Comparison of ENCODE assay signal across 12 cellular contexts in the genomic region with DNA sequence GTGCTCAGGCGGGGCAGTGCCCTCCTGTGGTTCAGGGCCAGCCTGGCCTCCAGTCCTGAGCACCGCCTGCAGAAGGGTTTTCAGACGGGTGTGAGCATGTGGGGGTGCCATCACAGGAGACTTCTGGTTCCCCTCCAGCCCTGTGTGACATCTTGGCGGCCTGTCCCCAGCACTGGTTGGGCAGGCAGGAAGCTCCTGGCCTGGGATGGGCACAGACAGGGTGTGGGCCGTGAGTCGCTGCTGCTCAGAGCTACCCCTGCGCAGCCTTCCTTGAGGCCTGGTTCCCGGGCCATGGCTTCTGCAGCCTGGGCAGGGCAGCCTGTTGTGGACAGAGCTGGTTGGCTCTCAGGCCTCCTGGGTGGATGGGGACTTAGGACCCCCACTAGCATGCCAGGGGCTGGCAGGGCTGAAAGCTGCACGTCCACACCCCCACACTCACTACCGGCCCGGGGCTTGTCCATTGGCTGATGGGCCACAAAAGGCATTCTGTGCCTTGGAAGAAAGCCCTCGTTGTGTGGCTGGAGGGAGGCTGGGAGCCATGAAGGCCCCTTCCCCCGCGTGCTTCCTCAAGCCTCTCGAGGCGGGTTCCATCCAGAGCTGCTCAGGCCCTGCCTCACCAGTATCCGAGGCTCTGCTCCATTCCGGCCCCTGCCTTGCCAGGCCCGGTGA. TPM values are rescaled to one million over a fixed set of nuclear protein-coding genes. Genes with fewer than 3 reads are reported as not detected.
DNase-seq lines count a peak whose midpoint lies in the region; ATAC-seq and TF ChIP-seq lines count a peak whose summit lies in the region.
"Had no signal": no experiment of that assay in that cellular context is flagged by ENCODE, and none has a peak within 500 bp of the region (broad histone marks: within the 10 kb centered on the region; RNA-seq: fewer than 3 reads in every experiment).

No MANE protein-coding gene starts in this region.

- ATAC-seq in upper lobe of right lung = peak; percentile 37
- ATAC-seq in GM21515 (IDR thresholded peaks at IDR 0.05; ENCODE audit: unreplicated experiment) = no peak
- ATAC-seq: activated CD8-positive, alpha-beta memory T cell treated with anti-CD3 and anti-CD28 coated beads, Interleukin-2, amount 10 ng/mL, durations not matched to agents 7 days and 5 days; body of pancreas had no signal

- no TSS peak for BruUV-seq in MCF 10A (replicated peaks; lab: Mats Ljungman, UMichigan)

- peaks cover 23% of the 10 kb centered on the region for H3K36me3 Mint-ChIP-seq in MCF 10A (ENCODE audit: insufficient read depth, unreplicated experiment)
- H3K36me3 Mint-ChIP-seq: activated CD8-positive, alpha-beta memory T cell treated with anti-CD3 and anti-CD28 coated beads, Interleukin-2, amount 10 ng/mL, durations not matched to agents 7 days and 5 days had no signal

- H3K4me3 ChIP-seq in breast epithelium (no peak overlapping the region), duodenal mucosa (ENCODE audit: low read depth in 1 of 2, low read length in 2 of 2) (no peak overlapping the region), mucosa of stomach (ENCODE audit: low read length) (no peak overlapping the region), upper lobe of right lung (no peak overlapping the region)
- H3K4me3 ChIP-seq: body of pancreas had no signal

- no peak for TF ChIP-seq CTCF in MCF 10A (IDR thresholded peaks at IDR 0.05; ENCODE audit: unreplicated experiment)
- TF ChIP-seq CTCF in breast epithelium (IDR thresholded peaks at IDR 0.05) = no peak
- no peak for TF ChIP-seq CTCF in upper lobe of right lung (IDR thresholded peaks at IDR 0.05)

- H3K27me3 ChIP-seq in breast epithelium (no peaks in the 10 kb centered on the region), duodenal mucosa (ENCODE audit: control insufficient read depth in 1 of 2, insufficient read depth in 2 of 2, low read length in 2 of 2) (no peaks in the 10 kb centered on the region), mucosa of stomach (ENCODE audit: control insufficient read depth, insufficient read depth, low read length) (no peaks in the 10 kb centered on the region), upper lobe of right lung (no peaks in the 10 kb centered on the region)
- H3K27me3 ChIP-seq: body of pancreas had no signal

- peak overlapping the region; percentile 31 for H3K27ac Mint-ChIP-seq in MCF 10A (ENCODE audit: low read depth, unreplicated experiment)
- H3K27ac Mint-ChIP-seq: activated CD8-positive, alpha-beta memory T cell treated with anti-CD3 and anti-CD28 coated beads, Interleukin-2, amount 10 ng/mL, durations not matched to agents 7 days and 5 days; nephron progenitor cell had no signal

- peak overlapping the region in 1 of 2 donors; percentile 65 for H3K27ac ChIP-seq in breast epithelium
- H3K27ac ChIP-seq in duodenal mucosa (ENCODE audit: low read depth, low read length) = peak overlapping the region; percentile 32
- H3K27ac ChIP-seq in upper lobe of right lung = no peak overlapping the region

- H3K36me3 ChIP-seq in breast epithelium (no peaks in the 10 kb centered on the region), duodenal mucosa (ENCODE audit: control insufficient read depth in 1 of 2, insufficient read depth in 2 of 2, low read length in 2 of 2) (no peaks in the 10 kb centered on the region), mucosa of stomach (ENCODE audit: control insufficient read depth, insufficient read depth, low read length) (no peaks in the 10 kb centered on the region), upper lobe of right lung (no peaks in the 10 kb centered on the region)

- H3K9me3 ChIP-seq in breast epithelium = no peaks in the 10 kb centered on the region
- no peaks in the 10 kb centered on the region for H3K9me3 ChIP-seq in duodenal mucosa (ENCODE audit: control insufficient read depth in 1 of 2, low read length in 2 of 2)
- H3K9me3 ChIP-seq in mucosa of stomach (ENCODE audit: control insufficient read depth, low read length) = no peaks in the 10 kb centered on the region
- H3K9me3 ChIP-seq in upper lobe of right lung = no peaks in the 10 kb centered on the region
- H3K9me3 ChIP-seq: body of pancreas had no signal

- CTCF ChIA-PET in MCF 10A (lab: Yijun Ruan, JAX) = interaction anchor here (0.6 to 1.5 kb wide), 6 partner anchors 12 to 290 kb away, joined by 3 to 5 read pairs (median 4); no protein-coding TSS in a partner anchor

- H3K4me3 Mint-ChIP-seq in MCF 10A (ENCODE audit: unreplicated experiment) = no peak overlapping the region
- H3K4me3 Mint-ChIP-seq: activated CD8-positive, alpha-beta memory T cell treated with anti-CD3 and anti-CD28 coated beads, Interleukin-2, amount 10 ng/mL, durations not matched to agents 7 days and 5 days; nephron progenitor cell had no signal

- intact Hi-C loops in MCF 10A (cut with micrococcal nuclease) (no loop called here), breast epithelium (cut with DNase I; ENCODE audit: low total_unique reads) (no loop called here), upper lobe of right lung (cut with DNase I) (no loop called here)

- no peaks in the 10 kb centered on the region for H3K27me3 Mint-ChIP-seq in MCF 10A (ENCODE audit: insufficient read depth, unreplicated experiment)

- H3K9ac ChIP-seq in duodenal mucosa (ENCODE audit: low read depth in 1 of 2, low read length in 2 of 2) (no peak overlapping the region), mucosa of stomach (ENCODE audit: low read length) (peak overlapping the region; percentile 22)

- no peaks in the 10 kb centered on the region for H3K9me3 Mint-ChIP-seq in MCF 10A (ENCODE audit: unreplicated experiment)
- H3K9me3 Mint-ChIP-seq: nephron progenitor cell had no signal

- TF ChIP-seq POLR2A in breast epithelium (IDR thresholded peaks at IDR 0.05) = no peak

- peaks cover 30% of the 10 kb centered on the region for H3K4me1 Mint-ChIP-seq in MCF 10A (ENCODE audit: insufficient read depth, unreplicated experiment)

- POLR2A ChIA-PET in MCF 10A (lab: Yijun Ruan, JAX) = interaction anchor here (0.6 kb wide), 1 partner anchor 21 kb away, joined by 3 read pairs; no protein-coding TSS in a partner anchor

- DNase-seq in MCF 10A (ENCODE audit: unreplicated experiment) = no peak
- no peak for DNase-seq in breast epithelium (ENCODE audit: low spot score in 2 of 2)
- DNase-seq in upper lobe of right lung = no peak
- DNase-seq in HT-29 (ENCODE audit: low spot score) = no peak
- DNase-seq in NOMO-1 treated with dmso at 0.1 percent for 144 hours (lab: John Stamatoyannopoulos, UW; ENCODE audit: unreplicated experiment) = no peak
- DNase-seq: activated CD8-positive, alpha-beta memory T cell treated with anti-CD3 and anti-CD28 coated beads, Interleukin-2, amount 10 ng/mL, durations not matched to agents 7 days and 5 days; body of pancreas; NCI-H2171 treated with DMSO at 0.1 percent for 48 hours; nephron progenitor cell had no signal

- H3K4me1 ChIP-seq in breast epithelium = peaks cover 23 to 39% of the 10 kb centered on the region in 2 donors
- peaks cover 67 to 80% of the 10 kb centered on the region in 2 donors for H3K4me1 ChIP-seq in duodenal mucosa (ENCODE audit: control insufficient read depth in 1 of 2, insufficient read depth in 2 of 2, low read length in 2 of 2)
- H3K4me1 ChIP-seq in mucosa of stomach (ENCODE audit: control insufficient read depth, insufficient read depth, low read length) = peaks cover 79% of the 10 kb centered on the region
- H3K4me1 ChIP-seq in upper lobe of right lung = peaks cover 74% of the 10 kb centered on the region

RNA-seq across cellular contexts. Expression of a gene that starts 58.7 kb away (rescaled TPM):
- 57.7 and 65.5 TPM in 2 replicates for total RNA-seq in MCF 10A (2022)
- total RNA-seq in breast epithelium = 10 to 100 TPM; 31.0 to 63.0 (median 31.5) TPM
- 80.6 TPM for total RNA-seq in upper lobe of right lung
- 63.4 and 74.4 TPM in 2 replicates for total RNA-seq in HT-29 (2014; rRNA removed; shearing (Covaris generic))
